Comparison of ENCODE assay signal across 1 cellular context in the genomic region with DNA sequence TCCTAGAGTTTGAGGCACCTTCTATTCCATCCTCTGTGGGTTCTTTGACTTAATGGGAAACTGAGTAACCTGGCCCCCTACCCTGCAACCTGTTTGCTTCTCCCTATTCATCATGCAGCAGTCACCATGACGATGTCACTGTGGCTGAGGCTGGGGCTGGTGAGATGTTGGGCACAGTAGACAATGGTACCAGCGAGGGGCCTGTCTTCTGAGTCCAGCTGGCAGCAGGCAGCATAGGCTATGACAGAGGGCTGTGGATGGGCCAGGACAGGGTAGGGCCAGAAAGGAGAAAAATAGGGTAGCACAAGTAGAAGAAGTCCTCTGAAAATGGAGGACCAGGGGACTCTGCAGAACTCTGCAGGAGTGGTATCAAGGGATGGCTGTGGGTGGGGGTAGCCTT.
TF ChIP-seq lines count a peak whose summit lies in the region.

No MANE protein-coding gene starts in this region.

TF ChIP-seq in HepG2, 621 proteins besides CTCF, POLR2A, EP300 and RAD21:
- no peak for TF ChIP-seq ZNF709 (CRISPR knock-in tag; IDR thresholded peaks at IDR 0.05)
- TF ChIP-seq CREB1 (IDR thresholded peaks at IDR 0.05) = peak; percentile 33; the same call in 1 of the 2 replicates
- no peak for TF ChIP-seq CREB1 (CRISPR knock-in tag; IDR thresholded peaks at IDR 0.05)
- no peak for TF ChIP-seq ZBTB21 (CRISPR knock-in tag; IDR thresholded peaks at IDR 0.05)
- TF ChIP-seq ATF1 (CRISPR knock-in tag; IDR thresholded peaks at IDR 0.05) = no peak
